1 cellular context compared by ENCODE assay signal in genomic region chr14:50830044-50830931, GRCh38.
TF ChIP-seq lines count a peak whose summit lies in the region.

No MANE protein-coding gene starts in this region.

TF ChIP-seq in GM12878, 131 proteins besides CTCF, POLR2A, EP300 and RAD21 (continued from another document):
- TF ChIP-seq ZNF592 (IDR thresholded peaks at IDR 0.05) (no peak), LARP7 (IDR thresholded peaks at IDR 0.05) (no peak), ZBTB40 (IDR thresholded peaks at IDR 0.05; ENCODE audit: borderline replicate concordance) (no peak), MEF2A (IDR thresholded peaks at IDR 0.05; ENCODE audit: insufficient read depth, low read depth, low read length) (no peak), NFXL1 (IDR thresholded peaks at IDR 0.05; ENCODE audit: borderline replicate concordance) (no peak), TBL1XR1 (IDR thresholded peaks at IDR 0.05; ENCODE audit: low read depth, low read length) (0 out of 2 replicates have a peak, but pooled peaks have one; percentile 4), NRF1 (conservative IDR thresholded peaks at IDR 0.05; ENCODE audit: low read depth, low read length) (no peak), ZNF384 (IDR thresholded peaks at IDR 0.05; ENCODE audit: borderline replicate concordance, low read depth, low read length) (no peak), NR2F1 (conservative IDR thresholded peaks at IDR 0.05) (no peak; the same call in 1 of the 2 replicates), ATF7 (IDR thresholded peaks at IDR 0.05; ENCODE audit: low read depth) (no peak), EZH2 (IDR thresholded peaks at IDR 0.05; ENCODE audit: borderline replicate concordance, control insufficient read depth, low read depth, low read length) (no peak), USF1 (IDR thresholded peaks at IDR 0.05; ENCODE audit: borderline replicate concordance, extremely low read length, insufficient read depth, low read depth, low read length) (no peak), SMC3 (IDR thresholded peaks at IDR 0.05; ENCODE audit: borderline replicate concordance, low read length) (no peak), MYB (IDR thresholded peaks at IDR 0.05; ENCODE audit: borderline replicate concordance, low read depth, low read length) (no peak), MXI1 (IDR thresholded peaks at IDR 0.05; ENCODE audit: low read depth, low read length) (no peak; the same call in 1 of the 2 replicates), SMAD5 (IDR thresholded peaks at IDR 0.05; ENCODE audit: low read depth) (no peak), WRNIP1 (IDR thresholded peaks at IDR 0.05; ENCODE audit: borderline replicate concordance, low read depth, low read length) (no peak), CEBPB (IDR thresholded peaks at IDR 0.05; ENCODE audit: borderline replicate concordance in 1 of 2, low read depth in 2 of 2, low read length in 2 of 2) (no peak), CHD2 (IDR thresholded peaks at IDR 0.05; ENCODE audit: borderline replicate concordance, low read depth, low read length) (0 out of 2 replicates have a peak, but pooled peaks have one; percentile 18), TAF1 (IDR thresholded peaks at IDR 0.05; ENCODE audit: borderline replicate concordance, low read depth, low read length) (no peak), RFX5 (IDR thresholded peaks at IDR 0.05; ENCODE audit: low read depth, low read length) (no peak), YBX1 (IDR thresholded peaks at IDR 0.05) (no peak), CHD1 (IDR thresholded peaks at IDR 0.05; ENCODE audit: low read depth, low read length) (0 out of 2 replicates have a peak, but pooled peaks have one; percentile 58), KLF5 (IDR thresholded peaks at IDR 0.05; ENCODE audit: partially characterized antibody) (no peak), HCFC1 (IDR thresholded peaks at IDR 0.05; ENCODE audit: low read length) (no peak), HDAC2 (IDR thresholded peaks at IDR 0.05) (no peak)
- TF ChIP-seq, protein P1, sequence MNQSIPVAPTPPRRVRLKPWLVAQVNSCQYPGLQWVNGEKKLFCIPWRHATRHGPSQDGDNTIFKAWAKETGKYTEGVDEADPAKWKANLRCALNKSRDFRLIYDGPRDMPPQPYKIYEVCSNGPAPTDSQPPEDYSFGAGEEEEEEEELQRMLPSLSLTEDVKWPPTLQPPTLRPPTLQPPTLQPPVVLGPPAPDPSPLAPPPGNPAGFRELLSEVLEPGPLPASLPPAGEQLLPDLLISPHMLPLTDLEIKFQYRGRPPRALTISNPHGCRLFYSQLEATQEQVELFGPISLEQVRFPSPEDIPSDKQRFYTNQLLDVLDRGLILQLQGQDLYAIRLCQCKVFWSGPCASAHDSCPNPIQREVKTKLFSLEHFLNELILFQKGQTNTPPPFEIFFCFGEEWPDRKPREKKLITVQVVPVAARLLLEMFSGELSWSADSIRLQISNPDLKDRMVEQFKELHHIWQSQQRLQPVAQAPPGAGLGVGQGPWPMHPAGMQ (IDR thresholded peaks at IDR 0.05; ENCODE audit: borderline replicate concordance), result no peak
- TF ChIP-seq, protein P2, sequence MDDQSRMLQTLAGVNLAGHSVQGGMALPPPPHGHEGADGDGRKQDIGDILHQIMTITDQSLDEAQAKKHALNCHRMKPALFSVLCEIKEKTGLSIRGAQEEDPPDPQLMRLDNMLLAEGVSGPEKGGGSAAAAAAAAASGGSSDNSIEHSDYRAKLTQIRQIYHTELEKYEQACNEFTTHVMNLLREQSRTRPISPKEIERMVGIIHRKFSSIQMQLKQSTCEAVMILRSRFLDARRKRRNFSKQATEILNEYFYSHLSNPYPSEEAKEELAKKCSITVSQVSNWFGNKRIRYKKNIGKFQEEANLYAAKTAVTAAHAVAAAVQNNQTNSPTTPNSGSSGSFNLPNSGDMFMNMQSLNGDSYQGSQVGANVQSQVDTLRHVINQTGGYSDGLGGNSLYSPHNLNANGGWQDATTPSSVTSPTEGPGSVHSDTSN (IDR thresholded peaks at IDR 0.05; ENCODE audit: insufficient replicate concordance, low read depth, low read length), result no peak
